37 cellular contexts compared by ENCODE assay signal in the genomic region with DNA sequence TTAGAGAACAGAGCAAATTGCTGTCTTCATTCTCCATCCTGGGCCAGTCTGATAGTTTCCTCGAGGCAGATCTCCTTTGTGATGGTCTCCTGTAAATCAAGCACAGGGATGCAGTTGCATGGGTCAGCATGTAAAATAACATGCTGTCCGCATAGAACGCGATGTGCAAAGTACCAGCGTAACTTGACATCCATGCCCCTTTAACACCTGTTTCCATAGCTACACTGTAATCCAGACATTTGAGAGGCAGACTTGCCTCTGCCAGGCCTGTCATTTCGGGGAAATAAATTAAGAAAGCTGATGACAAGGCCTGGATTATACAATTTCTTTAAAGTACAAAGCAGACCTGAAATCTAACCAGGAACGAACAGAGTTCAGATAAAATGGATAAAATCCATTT.
"Had no signal": no experiment of that assay in that cellular context is flagged by ENCODE, and none has a peak within 500 bp of the region (broad histone marks: within the 10 kb centered on the region; RNA-seq: fewer than 3 reads in every experiment).

No MANE protein-coding gene starts in this region.

- H3K4me1 Mint-ChIP-seq: activated B cell treated with CpG ODN at 0.5 μM for 24 hours; activated naive CD8-positive, alpha-beta T cell treated with anti-CD3 and anti-CD28 coated beads, Interleukin-2, amount 50 U/mL, for 24 hours; central memory CD8-positive, alpha-beta T cell had no signal

- H3K4me3 ChIP-seq: cardiac muscle cell, Peyer's patch, SJSA1 had no signal

- DNase-seq: activated B cell treated with CpG ODN at 0.5 μM for 24 hours; activated CD4-positive, alpha-beta memory T cell treated with anti-CD3 and anti-CD28 coated beads for 36 hours; activated CD4-positive, alpha-beta T cell treated with anti-CD3 and anti-CD28 coated beads for 4 hours; activated CD4-positive, alpha-beta T cell treated with anti-CD3 and anti-CD28 coated beads, Interleukin-2, amount 50 U/mL, for 1 hour; activated CD4-positive, CD25-positive, alpha-beta regulatory T cell treated with anti-CD3 and anti-CD28 coated beads, Interleukin-2, amount 50 U/mL, for 72 hours; activated CD8-positive, alpha-beta memory T cell treated with anti-CD3 and anti-CD28 coated beads, Interleukin-2, amount 50 U/mL, for 4 hours; activated gamma-delta T cell treated with Interleukin-2 at 50 U/mL for 16 hours; activated naive CD4-positive, alpha-beta T cell treated with anti-CD3 and anti-CD28 coated beads for 36 hours; activated naive CD8-positive, alpha-beta T cell treated with anti-CD3 and anti-CD28 coated beads, Interleukin-2, amount 50 U/mL, for 24 hours; activated T-cell treated with anti-CD3 and anti-CD28 coated beads for 4 hours; activated T-cell treated with anti-CD3 and anti-CD28 coated beads, Interleukin-2, amount 50 U/mL, for 4 hours; anterior cingulate cortex; Karpas-422; KBM-7; NCI-H1105; NCI-H1417 treated with DMSO at 0.1 percent for 48 hours; NCI-H187 treated with DMSO at 0.1 percent for 48 hours; NCI-H2081; NCI-H446; NCI-H510A treated with DMSO at 0.1 percent for 48 hours; NCI-H526 treated with DMSO at 0.1 percent for 48 hours; NK-92 treated with Interleukin-12 subunit alpha and Interleukin-12 subunit beta, amount 100 ng/mL, for 24 hours; PC-3; Peyer's patch; RPMI8226; SHP77 treated with DMSO at 0.1 percent for 48 hours; SW 1271; T-helper 1 cell; T-helper 2 cell; T-helper 9 cell had no signal

- H3K27ac ChIP-seq: cardiac muscle cell, Peyer's patch, SJSA1, VCaP had no signal

- H3K27me3 ChIP-seq: Peyer's patch, SJSA1 had no signal

- H3K36me3 Mint-ChIP-seq: activated CD4-positive, alpha-beta memory T cell treated with anti-CD3 and anti-CD28 coated beads for 36 hours; activated naive CD8-positive, alpha-beta T cell had no signal

- H3K9me3 Mint-ChIP-seq: activated CD4-positive, alpha-beta memory T cell treated with anti-CD3 and anti-CD28 coated beads for 36 hours; activated naive CD4-positive, alpha-beta T cell treated with anti-CD3 and anti-CD28 coated beads for 36 hours; activated T-cell treated with anti-CD3 and anti-CD28 coated beads, Interleukin-2, amount 50 U/mL, for 4 hours; activated T-helper 1 cell treated with anti-CD3 and anti-CD28 coated beads, Interleukin-12 subunit alpha, Interleukin-12 subunit beta, Interleukin-2, Interleukin-4 antibody, amounts not matched to agents 30 ng/mL and 10 ng/mL and 1 ng/mL, durations not matched to agents 14 hours and 24 hours and 36 hours; central memory CD8-positive, alpha-beta T cell had no signal

- H3K27ac Mint-ChIP-seq: activated B cell treated with CpG ODN at 0.5 μM for 24 hours; activated CD4-positive, alpha-beta memory T cell treated with anti-CD3 and anti-CD28 coated beads for 36 hours; activated naive CD4-positive, alpha-beta T cell treated with anti-CD3 and anti-CD28 coated beads for 36 hours; activated naive CD8-positive, alpha-beta T cell; activated naive CD8-positive, alpha-beta T cell treated with anti-CD3 and anti-CD28 coated beads, Interleukin-2, amount 50 U/mL, for 24 hours; activated T-helper 1 cell treated with anti-CD3 and anti-CD28 coated beads, Interleukin-12 subunit alpha, Interleukin-12 subunit beta, Interleukin-2, Interleukin-4 antibody, amounts not matched to agents 30 ng/mL and 10 ng/mL and 1 ng/mL, durations not matched to agents 14 hours and 24 hours and 36 hours had no signal

- H3K36me3 ChIP-seq: cardiac muscle cell, Peyer's patch, SJSA1 had no signal

- ATAC-seq: activated naive CD8-positive, alpha-beta T cell treated with anti-CD3 and anti-CD28 coated beads, Interleukin-2, amount 50 U/mL, for 24 hours; activated T-cell treated with anti-CD3 and anti-CD28 coated beads, Interleukin-2, amount 50 U/mL, for 4 hours; PC-3; SK-N-SH treated with all-trans-retinoic acid at 6 μM for 48 hours had no signal

- H3K27me3 Mint-ChIP-seq: activated B cell treated with CpG ODN at 0.5 μM for 24 hours had no signal

- H3K4me3 Mint-ChIP-seq: activated B cell treated with CpG ODN at 0.5 μM for 24 hours; activated CD4-positive, alpha-beta memory T cell treated with anti-CD3 and anti-CD28 coated beads for 36 hours; activated naive CD4-positive, alpha-beta T cell treated with anti-CD3 and anti-CD28 coated beads for 36 hours; activated naive CD8-positive, alpha-beta T cell; activated naive CD8-positive, alpha-beta T cell treated with anti-CD3 and anti-CD28 coated beads, Interleukin-2, amount 50 U/mL, for 24 hours; activated T-cell treated with anti-CD3 and anti-CD28 coated beads, Interleukin-2, amount 50 U/mL, for 4 hours; activated T-helper 1 cell treated with anti-CD3 and anti-CD28 coated beads, Interleukin-12 subunit alpha, Interleukin-12 subunit beta, Interleukin-2, Interleukin-4 antibody, amounts not matched to agents 30 ng/mL and 10 ng/mL and 1 ng/mL, durations not matched to agents 14 hours and 24 hours and 36 hours; central memory CD8-positive, alpha-beta T cell had no signal

- H3K9me3 ChIP-seq: Peyer's patch, SJSA1 had no signal

- H3K4me1 ChIP-seq: Peyer's patch, SJSA1 had no signal
